18 cellular contexts compared by ENCODE assay signal in genomic region chr5:132591140-132591539, GRCh38. TPM values are rescaled to one million over a fixed set of nuclear protein-coding genes. Genes with fewer than 3 reads are reported as not detected.
DNase-seq lines count a peak whose midpoint lies in the region; ATAC-seq and TF ChIP-seq lines count a peak whose summit lies in the region.
"Had no signal": no experiment of that assay in that cellular context is flagged by ENCODE, and none has a peak within 500 bp of the region (broad histone marks: within the 10 kb centered on the region; RNA-seq: fewer than 3 reads in every experiment).

No MANE protein-coding gene starts in this region.

- H3K9me3 ChIP-seq in SK-N-SH (no peaks in the 10 kb centered on the region), endodermal cell (ENCODE audit: control insufficient read depth, low read length) (no peaks in the 10 kb centered on the region)
- H3K9me3 ChIP-seq: upper lobe of left lung had no signal

- no peak for TF ChIP-seq POLR2A in NB4 (IDR thresholded peaks at IDR 0.05; ENCODE audit: extremely low read depth, insufficient read length)

- H3K27ac ChIP-seq in SK-N-SH (ENCODE audit: low read depth in 2 of 2, low read length in 1 of 2), result no peak overlapping the region
- no peak overlapping the region for H3K27ac ChIP-seq in endodermal cell (ENCODE audit: low read depth, low read length)
- H3K27ac ChIP-seq: SK-N-MC, skin epidermis, upper lobe of left lung had no signal

- H3K9me3 Mint-ChIP-seq in endodermal cell (no peaks in the 10 kb centered on the region), osteocyte (ENCODE audit: unreplicated experiment) (no peaks in the 10 kb centered on the region)
- H3K9me3 Mint-ChIP-seq in activated T-cell treated with anti-CD3 and anti-CD28 coated beads, Interleukin-2, amount 50 U/mL, for 72 hours, result no peaks in the 10 kb centered on the region
- H3K9me3 Mint-ChIP-seq in activated T-cell treated with anti-CD3 and anti-CD28 coated beads, Interleukin-2, amount 50 U/mL, for 24 hours, result no peaks in the 10 kb centered on the region
- H3K9me3 Mint-ChIP-seq: activated T-helper 17 cell treated with anti-CD3 and anti-CD28 coated beads, Interleukin-2, amount 50 U/mL, for 72 hours; nephron progenitor cell had no signal

- no peak for ATAC-seq in SK-N-SH treated with all-trans-retinoic acid at 6 μM for 48 hours
- no peak for ATAC-seq in activated T-cell treated with anti-CD3 and anti-CD28 coated beads, Interleukin-2, amount 50 U/mL, for 72 hours (replicated peaks in 1 of 2)
- no peak for ATAC-seq in GM18520 (IDR thresholded peaks at IDR 0.05; ENCODE audit: unreplicated experiment)
- ATAC-seq: activated T-helper 17 cell treated with anti-CD3 and anti-CD28 coated beads, Interleukin-2, amount 50 U/mL, for 72 hours had no signal

- POLR2A ChIA-PET in SK-N-SH (lab: Yijun Ruan, JAX), result no interaction called here

- TF ChIP-seq RAD21 in SK-N-SH (IDR thresholded peaks at IDR 0.05; ENCODE audit: low read length), result peak; percentile 44

- H3K9ac ChIP-seq in SK-N-SH (no peak overlapping the region), endodermal cell (ENCODE audit: extremely low read depth, low read length, poor library complexity, severe bottlenecking) (no peak overlapping the region)

- no peak for TF ChIP-seq EP300 in SK-N-SH (IDR thresholded peaks at IDR 0.05; ENCODE audit: borderline replicate concordance in 1 of 2, low read depth in 1 of 2, low read length in 1 of 2)

- H3K79me2 ChIP-seq in SK-N-SH (ENCODE audit: insufficient read depth), result peaks cover under 1% of the 10 kb centered on the region; the same call in 1 of the 2 replicates

- 98% methylated on average over 3 of the region's 3 CpGs for WGBS in SK-N-SH (ENCODE audit: low lambda C conversion rate)
- WGBS in endodermal cell (ENCODE audit: insufficient coverage in 1 of 2, insufficient read length in 1 of 2), 2 experiments, result 86% methylated on average over 1 to 3 of the region's 3 CpGs

- H3K4me3 ChIP-seq in SK-N-SH (ENCODE audit: low read depth in 2 of 2, low read length in 1 of 2) (no peak overlapping the region), NB4 (ENCODE audit: low read depth, low read length) (no peak overlapping the region), endodermal cell (ENCODE audit: low read length) (no peak overlapping the region)
- H3K4me3 ChIP-seq: SK-N-MC, skin epidermis, upper lobe of left lung had no signal

- no peak overlapping the region for H2AFZ ChIP-seq in SK-N-SH (ENCODE audit: low read depth)

- H4K20me1 ChIP-seq in SK-N-SH (ENCODE audit: insufficient read depth), result no peaks in the 10 kb centered on the region

- H3K36me3 Mint-ChIP-seq in endodermal cell (ENCODE audit: low read depth) (peaks cover 51% of the 10 kb centered on the region), osteocyte (ENCODE audit: unreplicated experiment) (peaks cover 31% of the 10 kb centered on the region)
- peaks cover 6 to 37% of the 10 kb centered on the region in 2 donors for H3K36me3 Mint-ChIP-seq in activated T-cell treated with anti-CD3 and anti-CD28 coated beads, Interleukin-2, amount 50 U/mL, for 72 hours (ENCODE audit: insufficient read depth in 2 of 2)
- H3K36me3 Mint-ChIP-seq in activated T-cell treated with anti-CD3 and anti-CD28 coated beads, Interleukin-2, amount 50 U/mL, for 24 hours (ENCODE audit: low read depth), result peaks cover 85% of the 10 kb centered on the region

- H3K4me2 ChIP-seq in SK-N-SH, result no peak overlapping the region

- H3K4me1 Mint-ChIP-seq in endodermal cell (no peaks in the 10 kb centered on the region), osteocyte (ENCODE audit: unreplicated experiment) (no peaks in the 10 kb centered on the region)
- peaks cover 4% of the 10 kb centered on the region for H3K4me1 Mint-ChIP-seq in activated T-cell treated with anti-CD3 and anti-CD28 coated beads, Interleukin-2, amount 50 U/mL, for 72 hours (ENCODE audit: low read depth)
- H3K4me1 Mint-ChIP-seq in activated T-cell treated with anti-CD3 and anti-CD28 coated beads, Interleukin-2, amount 50 U/mL, for 24 hours (ENCODE audit: low read depth), result peaks cover 2% of the 10 kb centered on the region
- H3K4me1 Mint-ChIP-seq: activated T-helper 17 cell treated with anti-CD3 and anti-CD28 coated beads, Interleukin-2, amount 50 U/mL, for 72 hours; nephron progenitor cell had no signal

- H3K36me3 ChIP-seq in SK-N-SH (replicated peaks in 1 of 2; ENCODE audit: control insufficient read depth in 1 of 2, insufficient read depth in 2 of 2, low read length in 1 of 2) (peaks cover 67 to 93% of the 10 kb centered on the region in 2 experiments), endodermal cell (ENCODE audit: control insufficient read depth, insufficient read depth, low read length) (peaks cover 59% of the 10 kb centered on the region)

- H3K27ac Mint-ChIP-seq in endodermal cell (no peak overlapping the region), osteocyte (ENCODE audit: unreplicated experiment) (no peak overlapping the region)
- no peak overlapping the region for H3K27ac Mint-ChIP-seq in activated T-cell treated with anti-CD3 and anti-CD28 coated beads, Interleukin-2, amount 50 U/mL, for 72 hours
- no peak overlapping the region for H3K27ac Mint-ChIP-seq in activated T-cell treated with anti-CD3 and anti-CD28 coated beads, Interleukin-2, amount 50 U/mL, for 24 hours
- H3K27ac Mint-ChIP-seq: activated T-helper 17 cell treated with anti-CD3 and anti-CD28 coated beads, Interleukin-2, amount 50 U/mL, for 72 hours; nephron progenitor cell had no signal

- H3K4me1 ChIP-seq in SK-N-SH (ENCODE audit: control insufficient read depth in 1 of 2, insufficient read depth in 2 of 2, low read depth in 1 of 2, low read length in 1 of 2), result peaks cover 0 to 8% of the 10 kb centered on the region in 2 experiments; a peak in 3 of 4 replicates
- H3K4me1 ChIP-seq in endodermal cell (ENCODE audit: control insufficient read depth, insufficient read depth, low read length), result no peaks in the 10 kb centered on the region
- H3K4me1 ChIP-seq: upper lobe of left lung had no signal

- CTCF ChIA-PET in SK-N-SH (lab: Yijun Ruan, JAX), result interaction anchor here (0.5 to 1.2 kb wide), 6 partner anchors 9 to 286 kb away, joined by 3 to 5 read pairs (median 3); no protein-coding TSS in a partner anchor

- H3F3A ChIP-seq in SK-N-SH (replicated peaks; ENCODE audit: insufficient read depth), result no peaks in the 10 kb centered on the region

- H3K27me3 ChIP-seq in SK-N-SH (ENCODE audit: insufficient read depth) (no peaks in the 10 kb centered on the region), endodermal cell (ENCODE audit: control insufficient read depth, insufficient read depth, low read length, poor library complexity, severe bottlenecking) (no peaks in the 10 kb centered on the region)
- H3K27me3 ChIP-seq: upper lobe of left lung had no signal

- H3K4me3 Mint-ChIP-seq in endodermal cell (no peak overlapping the region), osteocyte (ENCODE audit: unreplicated experiment) (no peak overlapping the region)
- H3K4me3 Mint-ChIP-seq in activated T-cell treated with anti-CD3 and anti-CD28 coated beads, Interleukin-2, amount 50 U/mL, for 72 hours, result no peak overlapping the region
- H3K4me3 Mint-ChIP-seq in activated T-cell treated with anti-CD3 and anti-CD28 coated beads, Interleukin-2, amount 50 U/mL, for 24 hours, result no peak overlapping the region
- H3K4me3 Mint-ChIP-seq: activated T-helper 17 cell treated with anti-CD3 and anti-CD28 coated beads, Interleukin-2, amount 50 U/mL, for 72 hours; nephron progenitor cell had no signal

- DNase-seq in SK-N-SH, result peak; percentile 4
- peak; percentile 11 for DNase-seq in NB4 (ENCODE audit: low read depth)
- DNase-seq in endodermal cell, result no peak
- DNase-seq in osteocyte (ENCODE audit: extremely low spot score, unreplicated experiment), result no peak
- no peak for DNase-seq in activated T-cell treated with anti-CD3 and anti-CD28 coated beads, Interleukin-2, amount 50 U/mL, for 72 hours
- DNase-seq in activated T-cell treated with anti-CD3 and anti-CD28 coated beads, Interleukin-2, amount 50 U/mL, for 24 hours, result no peak
- DNase-seq: activated CD4-positive, alpha-beta T cell treated with anti-CD3 and anti-CD28 coated beads for 1 hour; NCI-H1417; nephron progenitor cell; upper lobe of left lung had no signal

- H3K27me3 Mint-ChIP-seq in endodermal cell (ENCODE audit: insufficient read depth) (no peaks in the 10 kb centered on the region), osteocyte (ENCODE audit: unreplicated experiment) (no peaks in the 10 kb centered on the region)
- no peaks in the 10 kb centered on the region for H3K27me3 Mint-ChIP-seq in activated T-cell treated with anti-CD3 and anti-CD28 coated beads, Interleukin-2, amount 50 U/mL, for 72 hours (ENCODE audit: low read depth)
- no peaks in the 10 kb centered on the region for H3K27me3 Mint-ChIP-seq in activated T-cell treated with anti-CD3 and anti-CD28 coated beads, Interleukin-2, amount 50 U/mL, for 24 hours
- H3K27me3 Mint-ChIP-seq: activated T-helper 17 cell treated with anti-CD3 and anti-CD28 coated beads, Interleukin-2, amount 50 U/mL, for 72 hours had no signal

- peak; percentile 43 for TF ChIP-seq CTCF in SK-N-SH (IDR thresholded peaks at IDR 0.05)
- no peak for TF ChIP-seq CTCF in NB4 (IDR thresholded peaks at IDR 0.05; ENCODE audit: low read depth, low read length)
- peak; percentile 39 for TF ChIP-seq CTCF in endodermal cell (conservative IDR thresholded peaks at IDR 0.05)
- peak; percentile 50 for TF ChIP-seq CTCF in osteocyte (IDR thresholded peaks at IDR 0.05)

- no peaks in the 10 kb centered on the region for H3K9me2 ChIP-seq in SK-N-SH

TF ChIP-seq in SK-N-SH, 30 proteins besides CTCF, POLR2A, EP300 and RAD21 (continues in another document):
- TF ChIP-seq FOXJ3 (CRISPR knock-in tag; IDR thresholded peaks at IDR 0.05) (no peak), SMC3 (IDR thresholded peaks at IDR 0.05; ENCODE audit: low read depth, low read length) (no peak), FOSL2 (IDR thresholded peaks at IDR 0.05; ENCODE audit: borderline replicate concordance, low read depth) (no peak)

TF ChIP-seq in SK-N-SH treated with all-trans-retinoic acid at 6 μM for 48 hours, 23 proteins besides CTCF, POLR2A, EP300 and RAD21 (continues in another document):
- TF ChIP-seq ESRRG (CRISPR knock-in tag; IDR thresholded peaks at IDR 0.05) (no peak), ZNF8 (CRISPR knock-in tag; IDR thresholded peaks at IDR 0.05) (no peak), CSDC2 (CRISPR knock-in tag; IDR thresholded peaks at IDR 0.05) (no peak)

RNA-seq across cellular contexts. Expression of gene RAD50, which starts 34.4 kb away (rescaled TPM):
- polyA plus RNA-seq in SK-N-SH (2012; rRNA removed), result 20.0 and 25.7 TPM in 2 replicates
- 22.4 and 26.2 TPM in 2 replicates for polyA plus RNA-seq in SK-N-SH (2012; cell fraction: cytosol; rRNA removed)
- polyA plus RNA-seq in SK-N-SH (2012; cell fraction: nucleus; rRNA removed), result 23.3 and 36.5 TPM in 2 replicates
- total RNA-seq in endodermal cell (10 to 100 TPM; 49.7 to 50.7 TPM), osteocyte (24.7 and 27.5 TPM in 2 replicates)
- polyA plus RNA-seq in endodermal cell (2013, experiment 1 of 2), result 25.1 TPM
- 29.1 TPM for polyA plus RNA-seq in endodermal cell (2013, experiment 2 of 2)
- total RNA-seq in activated T-cell treated with anti-CD3 and anti-CD28 coated beads, Interleukin-2, amount 50 U/mL, for 72 hours, result 10 to 100 TPM; 42.1 to 46.1 TPM

RNA-seq across cellular contexts. Expression of gene IL5, which starts 47.8 kb away (rescaled TPM):
- polyA plus RNA-seq in SK-N-SH (2012; rRNA removed), result not detected in 2 replicates
- polyA plus RNA-seq in SK-N-SH (2012; cell fraction: cytosol; rRNA removed), result not detected in 2 replicates
- not detected in 2 replicates for polyA plus RNA-seq in SK-N-SH (2012; cell fraction: nucleus; rRNA removed)
- not detected for total RNA-seq in endodermal cell
- not detected for polyA plus RNA-seq in endodermal cell (2013, experiment 1 of 2)
- polyA plus RNA-seq in endodermal cell (2013, experiment 2 of 2), result not detected
- not detected in 2 replicates for total RNA-seq in osteocyte
- total RNA-seq in activated T-cell treated with anti-CD3 and anti-CD28 coated beads, Interleukin-2, amount 50 U/mL, for 72 hours, result 1 to 10 TPM; 1.3 to 2.1 TPM
- total RNA-seq: activated T-helper 17 cell treated with anti-CD3 and anti-CD28 coated beads, Interleukin-2, amount 50 U/mL, for 72 hours; bronchial epithelial cell; kidney epithelial cell had no signal
- polyA plus RNA-seq: esophagus had no signal

Comparison
In these comparisons a context has a peak if more than half of its experiments do, and no peak if none do; other contexts are left out.
1. DNase-seq: peak in SK-N-SH (single experiment) and NB4 (single experiment); none in endodermal cell (single experiment), osteocyte (single experiment), activated T-cell treated with anti-CD3 and anti-CD28 coated beads, Interleukin-2, amount 50 U/mL, for 72 hours (0 of 2) and activated T-cell treated with anti-CD3 and anti-CD28 coated beads, Interleukin-2, amount 50 U/mL, for 24 hours (single experiment).